ENCODE assay signal across 1 cellular context in genomic region chr11:33857924-33858323, GRCh38.
TF ChIP-seq lines count a peak whose summit lies in the region.

No MANE protein-coding gene starts in this region.

TF ChIP-seq in HepG2, 621 proteins besides CTCF, POLR2A, EP300 and RAD21 (continued from another document):
- no peak for TF ChIP-seq CERS6 (CRISPR knock-in tag; IDR thresholded peaks at IDR 0.05)
- no peak for TF ChIP-seq NBN (conservative IDR thresholded peaks at IDR 0.05)
- TF ChIP-seq ZNF451 (CRISPR knock-in tag; IDR thresholded peaks at IDR 0.05): no peak
- no peak for TF ChIP-seq ATF7 (IDR thresholded peaks at IDR 0.05)
- no peak for TF ChIP-seq ATF7 (CRISPR knock-in tag; IDR thresholded peaks at IDR 0.05)
- TF ChIP-seq SP2 (CRISPR knock-in tag; IDR thresholded peaks at IDR 0.05): no peak
- 0 out of 2 replicates have a peak, but pooled peaks have one; percentile 19 for TF ChIP-seq RNF2 (conservative IDR thresholded peaks at IDR 0.05; ENCODE audit: low read depth)
- TF ChIP-seq THAP9 (CRISPR knock-in tag; IDR thresholded peaks at IDR 0.05; ENCODE audit: borderline replicate concordance): no peak
- no peak for TF ChIP-seq ZFP1 (CRISPR knock-in tag; IDR thresholded peaks at IDR 0.05)
- no peak for TF ChIP-seq NR2F2 (IDR thresholded peaks at IDR 0.05; ENCODE audit: borderline replicate concordance, low read depth)
- TF ChIP-seq NFAT5 (CRISPR knock-in tag; IDR thresholded peaks at IDR 0.05): no peak
- TF ChIP-seq ZNF788 (CRISPR knock-in tag; IDR thresholded peaks at IDR 0.05; ENCODE audit: borderline replicate concordance): no peak
- no peak for TF ChIP-seq ELF3 (CRISPR knock-in tag; IDR thresholded peaks at IDR 0.05)
- no peak for TF ChIP-seq ZNF292 (CRISPR knock-in tag; IDR thresholded peaks at IDR 0.05; ENCODE audit: borderline replicate concordance, low read depth)
- TF ChIP-seq ISX (CRISPR knock-in tag; conservative IDR thresholded peaks at IDR 0.05): no peak
- TF ChIP-seq ADNP (CRISPR knock-in tag; IDR thresholded peaks at IDR 0.05): no peak
- no peak for TF ChIP-seq ZBTB25 (CRISPR knock-in tag; IDR thresholded peaks at IDR 0.05)
- peak; percentile 32; the same call in 1 of the 2 replicates for TF ChIP-seq BCL6 (CRISPR knock-in tag; IDR thresholded peaks at IDR 0.05)
- no peak for TF ChIP-seq CHD4 (IDR thresholded peaks at IDR 0.05; ENCODE audit: borderline replicate concordance, low read length)
- TF ChIP-seq HINFP (CRISPR knock-in tag; IDR thresholded peaks at IDR 0.05; ENCODE audit: low read depth): no peak
- no peak for TF ChIP-seq GLI4 (CRISPR knock-in tag; IDR thresholded peaks at IDR 0.05; ENCODE audit: borderline replicate concordance)
- no peak for TF ChIP-seq ZNF775 (CRISPR knock-in tag; IDR thresholded peaks at IDR 0.05; ENCODE audit: borderline replicate concordance)
